Comparison of ENCODE assay signal across 22 cellular contexts in the genomic region with DNA sequence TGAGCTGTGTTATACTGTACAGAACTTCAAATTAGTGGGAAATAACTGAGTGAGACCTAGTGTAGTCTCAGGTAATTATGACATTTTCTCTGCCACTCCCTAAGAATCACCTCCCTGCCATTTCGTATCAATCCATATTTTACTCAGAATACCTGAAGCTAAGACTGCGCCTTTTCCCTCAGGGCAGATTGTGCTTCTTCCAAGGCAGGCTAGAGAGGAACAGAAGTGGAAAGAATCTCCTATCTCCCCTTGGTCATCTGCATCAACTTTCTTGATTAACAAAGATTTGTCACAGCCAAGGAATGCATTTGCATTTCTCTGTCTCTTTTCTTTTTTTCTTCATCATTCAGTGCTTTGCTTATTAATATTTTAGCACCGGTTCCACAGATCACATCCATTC.
DNase-seq lines count a peak whose midpoint lies in the region; ATAC-seq, FAIRE-seq and TF ChIP-seq lines count a peak whose summit lies in the region.
"Had no signal": no experiment of that assay in that cellular context is flagged by ENCODE, and none has a peak within 500 bp of the region (broad histone marks: within the 10 kb centered on the region; RNA-seq: fewer than 3 reads in every experiment).

No MANE protein-coding gene starts in this region.

- no peaks in the 10 kb centered on the region for H3K79me1 ChIP-seq in trophoblast cell (ENCODE audit: low read length)

- peak overlapping the region; percentile 40; the same call in 1 of the 2 replicates for H3K27ac ChIP-seq in GM23338 (ENCODE audit: low read depth)
- H3K27ac ChIP-seq in keratinocyte (ENCODE audit: control insufficient read depth, insufficient read depth, low read length) = no peak overlapping the region
- H3K27ac ChIP-seq in trophoblast cell (ENCODE audit: low read depth, low read length) = no peak overlapping the region
- H3K27ac ChIP-seq in lower lobe of right lung = no peak overlapping the region
- H3K27ac ChIP-seq: GM23248 had no signal

- peaks cover 8% of the 10 kb centered on the region for H3K36me3 ChIP-seq in GM23338 (ENCODE audit: insufficient read depth)
- no peaks in the 10 kb centered on the region for H3K36me3 ChIP-seq in Loucy (ENCODE audit: insufficient read depth, low read length)
- peaks cover 0 to 2% of the 10 kb centered on the region in 2 experiments for H3K36me3 ChIP-seq in keratinocyte (ENCODE audit: control insufficient read depth in 2 of 2, extremely low read depth in 1 of 2, insufficient read depth in 2 of 2, low read length in 2 of 2)
- H3K36me3 ChIP-seq in trophoblast cell (ENCODE audit: control insufficient read depth in 1 of 2, insufficient read depth in 2 of 2, low read length in 2 of 2) = no peaks in the 10 kb centered on the region
- no peaks in the 10 kb centered on the region for H3K36me3 ChIP-seq in lower lobe of right lung
- H3K36me3 ChIP-seq: BE2C had no signal

- dilution Hi-C loops in keratinocyte (cut with MboI; ENCODE audit: extremely low pct_ligation_motif_present, low sequenced_read_pairs) = no loop called here

- no peak overlapping the region for H2BK12ac ChIP-seq in trophoblast cell (ENCODE audit: low read length)

- TF ChIP-seq CTCF in GM23338 (conservative IDR thresholded peaks at IDR 0.05; ENCODE audit: low read depth in 2 of 2) = no peak
- no peak for TF ChIP-seq CTCF in Loucy (conservative IDR thresholded peaks at IDR 0.05; ENCODE audit: low read length)
- no peak for TF ChIP-seq CTCF in keratinocyte (optimal IDR thresholded peaks at IDR 0.05 in 1 of 3, IDR thresholded peaks at IDR 0.05 in 1 of 3, conservative IDR thresholded peaks at IDR 0.05 in 1 of 3; ENCODE audit: extremely low read depth in 1 of 3, insufficient read depth in 2 of 3, low read length in 3 of 3)
- TF ChIP-seq CTCF in lower lobe of right lung (IDR thresholded peaks at IDR 0.05) = no peak

- no peak for DNase-seq in GM23338 (ENCODE audit: low spot score)
- peak; percentile 28 for DNase-seq in keratinocyte (ENCODE audit: low read depth, low spot score)
- peak; percentile 63 to 90 for DNase-seq in trophoblast cell
- DNase-seq in GM03348 (ENCODE audit: low spot score) = no peak
- DNase-seq in activated naive CD4-positive, alpha-beta T cell (lab: John Stamatoyannopoulos, UW) = no peak
- DNase-seq in lower lobe of right lung = no peak
- DNase-seq in SK-N-DZ (ENCODE audit: low spot score) = no peak
- DNase-seq: ACHN; BE2C; C1 segment of cervical spinal cord; CD4-positive, CD25-positive, alpha-beta regulatory T cell; CD8-positive, alpha-beta memory T cell; COR-L47; GM23248; IMR-90 had no signal

- H3K27me3 Mint-ChIP-seq in GM23338 (ENCODE audit: insufficient read depth, low read depth, poor library complexity) = peaks cover 2% of the 10 kb centered on the region
- H3K27me3 Mint-ChIP-seq: CD4-positive, CD25-positive, alpha-beta regulatory T cell; CD8-positive, alpha-beta memory T cell had no signal

- H4K91ac ChIP-seq in trophoblast cell (ENCODE audit: low read depth, low read length) = no peak overlapping the region

- H4K8ac ChIP-seq in trophoblast cell (ENCODE audit: low read depth, low read length) = no peak overlapping the region

- no peak overlapping the region for H2BK5ac ChIP-seq in trophoblast cell (ENCODE audit: low read depth, low read length, poor library complexity)

- no peak overlapping the region for H2AK5ac ChIP-seq in trophoblast cell (ENCODE audit: low read length)

- H3K79me2 ChIP-seq in GM23338 (replicated peaks; ENCODE audit: insufficient read depth) = no peaks in the 10 kb centered on the region
- H3K79me2 ChIP-seq in Loucy (ENCODE audit: insufficient read depth, low read length) = no peaks in the 10 kb centered on the region
- no peaks in the 10 kb centered on the region for H3K79me2 ChIP-seq in keratinocyte (ENCODE audit: control insufficient read depth, insufficient read depth, low read length)
- H3K79me2 ChIP-seq in trophoblast cell (ENCODE audit: control insufficient read depth, insufficient read depth, low read length, poor library complexity) = no peaks in the 10 kb centered on the region

- H3K9ac ChIP-seq in Loucy (ENCODE audit: low read depth, low read length, poor library complexity, severe bottlenecking) (no peak overlapping the region), keratinocyte (ENCODE audit: control insufficient read depth, extremely low read depth, insufficient read depth, low read length) (no peak overlapping the region), trophoblast cell (ENCODE audit: low read length) (no peak overlapping the region)
- H3K9ac ChIP-seq: GM23248 had no signal

- H3K36me3 Mint-ChIP-seq in GM23338 (ENCODE audit: low read depth) = peaks cover 70% of the 10 kb centered on the region
- H3K36me3 Mint-ChIP-seq: CD4-positive, CD25-positive, alpha-beta regulatory T cell; CD8-positive, alpha-beta memory T cell had no signal

- no peak overlapping the region for H3K4ac ChIP-seq in trophoblast cell (ENCODE audit: low read depth, low read length)

- H3K4me2 ChIP-seq in GM23338 = no peak overlapping the region
- H3K4me2 ChIP-seq in Loucy (ENCODE audit: low read depth, low read length, poor library complexity, severe bottlenecking) = no peak overlapping the region
- peak overlapping the region; percentile 30 for H3K4me2 ChIP-seq in keratinocyte (ENCODE audit: control insufficient read depth, extremely low read depth, insufficient read depth, low read depth, low read length)
- no peak overlapping the region for H3K4me2 ChIP-seq in trophoblast cell (ENCODE audit: low read length)

- H3K23ac ChIP-seq in trophoblast cell (ENCODE audit: low read length) = no peak overlapping the region

- H3K9me3 ChIP-seq in Loucy (ENCODE audit: insufficient read depth, low read depth, low read length) = no peaks in the 10 kb centered on the region
- no peaks in the 10 kb centered on the region for H3K9me3 ChIP-seq in keratinocyte (ENCODE audit: control insufficient read depth, low read depth, low read length)
- H3K9me3 ChIP-seq in trophoblast cell (ENCODE audit: insufficient read depth, low read depth, low read length) = no peaks in the 10 kb centered on the region
- H3K9me3 ChIP-seq in lower lobe of right lung = no peaks in the 10 kb centered on the region
- H3K9me3 ChIP-seq: BE2C had no signal

- peaks cover 7% of the 10 kb centered on the region; the same call in 2 of the 3 replicates for H3K4me1 Mint-ChIP-seq in GM23338
- H3K4me1 Mint-ChIP-seq: CD4-positive, CD25-positive, alpha-beta regulatory T cell; CD8-positive, alpha-beta memory T cell had no signal

- H3K27me3 ChIP-seq in GM23338 (ENCODE audit: insufficient read depth) (no peaks in the 10 kb centered on the region), Loucy (ENCODE audit: insufficient read depth, low read length, poor library complexity, severe bottlenecking) (no peaks in the 10 kb centered on the region), keratinocyte (ENCODE audit: control insufficient read depth, extremely low read depth, insufficient read depth, low read length) (no peaks in the 10 kb centered on the region), trophoblast cell (ENCODE audit: insufficient read depth, low read length) (no peaks in the 10 kb centered on the region), lower lobe of right lung (ENCODE audit: low read depth) (no peaks in the 10 kb centered on the region)
- H3K27me3 ChIP-seq: BE2C had no signal

- peak; percentile 26 for FAIRE-seq in keratinocyte (lab: Jason Lieb, UNC)
- FAIRE-seq: A204.1, G401.6, GM12892, GM18507, H54, HTR-8/SVneo had no signal

- no peak overlapping the region for H3K18ac ChIP-seq in trophoblast cell (ENCODE audit: low read length)

- H3K4me3 ChIP-seq in GM23338 (no peak overlapping the region), Loucy (ENCODE audit: low read length, poor library complexity, severe bottlenecking) (no peak overlapping the region), keratinocyte (ENCODE audit: control insufficient read depth in 2 of 3, extremely low read depth in 1 of 3, insufficient read depth in 2 of 3, low read depth in 1 of 3, low read length in 3 of 3) (no peak overlapping the region), trophoblast cell (ENCODE audit: low read depth, low read length) (no peak overlapping the region), lower lobe of right lung (no peak overlapping the region)
- H3K4me3 ChIP-seq: GM23248 had no signal

- H3K9me1 ChIP-seq in keratinocyte (ENCODE audit: control insufficient read depth, extremely low read depth, insufficient read depth, low read length) = no peaks in the 10 kb centered on the region

- H2BK120ac ChIP-seq in trophoblast cell (ENCODE audit: insufficient read depth, low read length, poor library complexity) = no peak overlapping the region

- H4K20me1 ChIP-seq in GM23338 (replicated peaks; ENCODE audit: insufficient read depth) (no peaks in the 10 kb centered on the region), Loucy (ENCODE audit: insufficient read depth, low read length, poor library complexity, severe bottlenecking) (no peaks in the 10 kb centered on the region), keratinocyte (ENCODE audit: control insufficient read depth, extremely low read depth, insufficient read depth, low read length) (no peaks in the 10 kb centered on the region)

- intact Hi-C loops in lower lobe of right lung (cut with DNase I) = no loop called here

- peak overlapping the region; percentile 38 for H3K27ac Mint-ChIP-seq in GM23338
- H3K27ac Mint-ChIP-seq: CD4-positive, CD25-positive, alpha-beta regulatory T cell; CD8-positive, alpha-beta memory T cell had no signal

- H2AFZ ChIP-seq in GM23338 = no peak overlapping the region
- H2AFZ ChIP-seq in Loucy (ENCODE audit: low read length) = 0 out of 2 replicates have a peak overlapping the region, but pooled peaks have one; percentile 16
- H2AFZ ChIP-seq in keratinocyte (ENCODE audit: control insufficient read depth, low read length) = peak overlapping the region; percentile 67
- H2AFZ ChIP-seq in trophoblast cell (ENCODE audit: insufficient read depth, low read length, poor library complexity) = no peak overlapping the region
- H2AFZ ChIP-seq: GM23248 had no signal

- H3K4me3 Mint-ChIP-seq in GM23338 = no peak overlapping the region
- H3K4me3 Mint-ChIP-seq: CD4-positive, CD25-positive, alpha-beta regulatory T cell; CD8-positive, alpha-beta memory T cell had no signal

- no peaks in the 10 kb centered on the region for H3K4me1 ChIP-seq in GM23338 (ENCODE audit: insufficient read depth)
- no peaks in the 10 kb centered on the region for H3K4me1 ChIP-seq in Loucy (ENCODE audit: insufficient read depth, low read length, poor library complexity, severe bottlenecking)
- peaks cover 7% of the 10 kb centered on the region for H3K4me1 ChIP-seq in keratinocyte (ENCODE audit: control insufficient read depth, extremely low read depth, insufficient read depth, low read length)
- no peaks in the 10 kb centered on the region for H3K4me1 ChIP-seq in trophoblast cell (ENCODE audit: control insufficient read depth in 1 of 2, insufficient read depth in 2 of 2, low read length in 2 of 2)
- no peaks in the 10 kb centered on the region for H3K4me1 ChIP-seq in lower lobe of right lung
- H3K4me1 ChIP-seq: BE2C had no signal

- no peaks in the 10 kb centered on the region for H3F3A ChIP-seq in GM23338 (replicated peaks; ENCODE audit: low read depth)
- H3F3A ChIP-seq in Loucy (ENCODE audit: low read depth) = no peaks in the 10 kb centered on the region

- H3K9me2 ChIP-seq in GM23338 (ENCODE audit: insufficient read depth) (no peaks in the 10 kb centered on the region), Loucy (replicated peaks; ENCODE audit: low read depth, low read length) (no peaks in the 10 kb centered on the region)

- H3K14ac ChIP-seq in trophoblast cell (ENCODE audit: low read length) = no peak overlapping the region

- H4K12ac ChIP-seq in trophoblast cell (ENCODE audit: low read depth, low read length) = no peak overlapping the region

- H3K9me3 Mint-ChIP-seq in GM23338 = peaks cover 2% of the 10 kb centered on the region; the same call in 1 of the 3 replicates
- H3K9me3 Mint-ChIP-seq: CD8-positive, alpha-beta memory T cell had no signal

- ATAC-seq in GM23338 = no peak
- ATAC-seq in lower lobe of right lung = no peak

- no CpG with 5 or more reads among the region's 3 CpGs for WGBS in trophoblast cell (ENCODE audit: extremely low coverage, insufficient coverage, insufficient read length)

Comparison
In these comparisons a context has a peak if more than half of its experiments do, and no peak if none do; other contexts are left out.
1. DNase-seq: peak in keratinocyte (single experiment) and trophoblast cell (2 of 2); none in GM23338 (single experiment), GM03348 (single experiment), activated naive CD4-positive, alpha-beta T cell (0 of 4), lower lobe of right lung (single experiment) and SK-N-DZ (single experiment).
2. H2AFZ ChIP-seq: peak in Loucy (single experiment) and keratinocyte (single experiment); none in GM23338 (single experiment) and trophoblast cell (single experiment).